Comparison of ENCODE assay signal across 10 cellular contexts in the genomic region with DNA sequence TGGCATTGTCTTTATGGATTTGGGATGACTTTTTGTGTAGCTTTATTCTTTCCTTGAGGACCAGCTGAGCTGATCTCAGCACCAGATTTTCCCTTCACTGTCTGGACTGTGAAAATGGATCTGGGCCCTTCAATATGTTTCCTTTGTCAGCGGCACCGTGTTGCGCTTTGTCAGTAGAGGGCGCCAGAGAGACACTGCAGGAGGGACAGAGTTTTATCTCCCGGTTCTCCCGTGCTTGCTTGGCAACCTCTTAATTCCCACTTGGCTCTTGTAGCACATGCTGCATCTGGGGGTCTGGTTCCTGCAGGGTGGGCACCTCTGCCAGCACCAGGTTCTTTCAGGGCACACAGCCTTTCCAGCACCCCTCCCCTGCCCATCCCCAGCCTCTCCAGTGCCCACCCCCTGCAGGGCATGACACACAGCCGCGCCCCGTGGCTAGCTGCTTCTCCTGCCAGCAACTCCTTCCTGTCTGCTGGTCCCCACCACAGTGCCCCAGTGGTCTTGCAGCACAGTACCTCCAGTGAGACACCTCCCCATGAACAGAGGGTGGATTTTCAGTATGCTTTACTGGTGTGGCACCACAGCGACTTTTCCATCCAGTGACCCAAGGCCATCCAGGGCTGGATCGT. TPM values are rescaled to one million over a fixed set of nuclear protein-coding genes. Genes with fewer than 3 reads are reported as not detected.
DNase-seq lines count a peak whose midpoint lies in the region; ATAC-seq and TF ChIP-seq lines count a peak whose summit lies in the region.
"Had no signal": no experiment of that assay in that cellular context is flagged by ENCODE, and none has a peak within 500 bp of the region (broad histone marks: within the 10 kb centered on the region; RNA-seq: fewer than 3 reads in every experiment).

No MANE protein-coding gene starts in this region.

- peaks cover 29% of the 10 kb centered on the region for H3K27me3 Mint-ChIP-seq in endodermal cell (ENCODE audit: insufficient read depth)

- DNase-seq in stimulated activated CD4-positive, alpha-beta T cell treated with anti-CD3 and anti-CD28 coated beads, TNF-alpha, amount 100 ng/mL, for 48 hours (ENCODE audit: low read depth in 3 of 3), result peak in 2 of 3 donors; percentile 10 to 20
- DNase-seq in stimulated activated CD4-positive, alpha-beta T cell treated with anti-CD3 and anti-CD28 coated beads, Interleukin-4, amount 100 ng/mL, for 1 hour, result no peak
- peak; percentile 8 for DNase-seq in NCI-H748 treated with DMSO at 0.1 percent for 48 hours (lab: John Stamatoyannopoulos, UW)
- peak; percentile 83 for DNase-seq in endodermal cell
- no peak for DNase-seq in ureter (ENCODE audit: low spot score)
- DNase-seq: activated effector memory CD4-positive, alpha-beta T cell treated with Interleukin-2 at 50 U/mL for 16 hours had no signal

- H3K27ac Mint-ChIP-seq in endodermal cell, result no peak overlapping the region

- ATAC-seq in GM19328 (IDR thresholded peaks at IDR 0.05; ENCODE audit: unreplicated experiment) (no peak), HG03378 (IDR thresholded peaks at IDR 0.05; ENCODE audit: unreplicated experiment) (no peak), HG03039 (IDR thresholded peaks at IDR 0.05; ENCODE audit: unreplicated experiment) (no peak)

- 56 to 57% methylated on average over 10 to 11 of the region's 11 CpGs for WGBS in endodermal cell (ENCODE audit: insufficient coverage in 1 of 2, insufficient read length in 1 of 2), 2 experiments

- H3K27me3 ChIP-seq in endodermal cell (ENCODE audit: control insufficient read depth, insufficient read depth, low read length, poor library complexity, severe bottlenecking), result peaks cover 8% of the 10 kb centered on the region

- no peak overlapping the region for H3K4me3 Mint-ChIP-seq in endodermal cell

- H3K36me3 ChIP-seq in endodermal cell (ENCODE audit: control insufficient read depth, insufficient read depth, low read length), result no peaks in the 10 kb centered on the region

- no peaks in the 10 kb centered on the region for H3K4me1 ChIP-seq in endodermal cell (ENCODE audit: control insufficient read depth, insufficient read depth, low read length)

- H3K36me3 Mint-ChIP-seq in endodermal cell (ENCODE audit: low read depth), result peaks cover 2% of the 10 kb centered on the region

- peak; percentile 57 for TF ChIP-seq CTCF in endodermal cell (conservative IDR thresholded peaks at IDR 0.05)

- H3K4me1 Mint-ChIP-seq in endodermal cell, result no peaks in the 10 kb centered on the region

- no peak overlapping the region for H3K27ac ChIP-seq in endodermal cell (ENCODE audit: low read depth, low read length)

- peaks cover 17% of the 10 kb centered on the region for H3K9me3 ChIP-seq in endodermal cell (ENCODE audit: control insufficient read depth, low read length)

- no peak overlapping the region for H3K4me3 ChIP-seq in endodermal cell (ENCODE audit: low read length)

- H3K9me3 Mint-ChIP-seq in endodermal cell, result peaks cover 26% of the 10 kb centered on the region

- no peak overlapping the region for H3K9ac ChIP-seq in endodermal cell (ENCODE audit: extremely low read depth, low read length, poor library complexity, severe bottlenecking)

RNA-seq across cellular contexts. Expression of gene OR1D5, which starts 19.6 kb away (rescaled TPM):
- not detected for total RNA-seq in endodermal cell
- not detected for polyA plus RNA-seq in endodermal cell (2013, experiment 1 of 2)
- polyA plus RNA-seq in endodermal cell (2013, experiment 2 of 2), result not detected
- not detected for total RNA-seq in ureter
- total RNA-seq: G401 had no signal

Comparison
In these comparisons a context has a peak if more than half of its experiments do, and no peak if none do; other contexts are left out.
1. DNase-seq: peak in stimulated activated CD4-positive, alpha-beta T cell treated with anti-CD3 and anti-CD28 coated beads, TNF-alpha, amount 100 ng/mL, for 48 hours (2 of 3), NCI-H748 treated with DMSO at 0.1 percent for 48 hours (single experiment) and endodermal cell (single experiment); none in stimulated activated CD4-positive, alpha-beta T cell treated with anti-CD3 and anti-CD28 coated beads, Interleukin-4, amount 100 ng/mL, for 1 hour (single experiment) and ureter (single experiment).